In the genomic region with DNA sequence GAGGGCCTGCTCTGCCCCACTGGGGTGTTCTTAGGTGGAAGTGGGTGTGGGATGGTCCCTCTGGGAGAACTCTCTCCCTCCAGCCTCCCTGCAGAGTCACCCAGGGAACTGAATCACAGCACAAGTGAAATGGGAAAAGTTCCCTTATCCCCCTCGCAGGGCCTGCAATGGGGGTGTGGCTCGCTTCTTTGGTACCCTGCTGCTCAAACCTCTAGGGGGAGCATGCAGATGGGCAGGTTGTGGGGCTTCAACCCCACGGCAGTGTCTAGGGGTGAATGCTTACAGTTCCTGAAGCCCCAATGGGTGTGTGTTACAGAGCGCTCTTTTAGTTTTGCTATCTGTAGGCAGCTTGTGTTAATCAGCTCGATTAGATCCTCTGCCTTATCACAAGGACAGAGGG, we compare ENCODE assay signal across 19 cellular contexts. TPM values are rescaled to one million over a fixed set of nuclear protein-coding genes. Genes with fewer than 3 reads are reported as not detected.
"Had no signal": no experiment of that assay in that cellular context is flagged by ENCODE, and none has a peak within 500 bp of the region (broad histone marks: within the 10 kb centered on the region; RNA-seq: fewer than 3 reads in every experiment).

No MANE protein-coding gene starts in this region.

- H3K27me3 Mint-ChIP-seq: activated CD8-positive, alpha-beta T cell treated with anti-CD3 and anti-CD28 coated beads for 36 hours; progenitor cell of endocrine pancreas had no signal

- H3K36me3 ChIP-seq: colonic mucosa, gastroesophageal sphincter, left ventricle myocardium inferior, transverse colon had no signal

- H3K27ac Mint-ChIP-seq: activated CD4-positive, alpha-beta T cell treated with anti-CD3 and anti-CD28 coated beads, Interleukin-2, amount 10 ng/mL, durations not matched to agents 24 days and 14 days; activated CD8-positive, alpha-beta T cell treated with anti-CD3 and anti-CD28 coated beads for 36 hours; naive thymus-derived CD8-positive, alpha-beta T cell; progenitor cell of endocrine pancreas; stimulated activated naive B cell treated with anti-CD40 and anti-IgM and Interleukin-4, amounts not matched to agents 10 μg/mL and 1 μg/mL and 100 μg/mL, for 72 hours; T-helper 17 cell had no signal

- H3K4me3 ChIP-seq: colonic mucosa, gastroesophageal sphincter, left ventricle myocardium inferior, transverse colon had no signal

- ATAC-seq: activated CD8-positive, alpha-beta T cell treated with anti-CD3 and anti-CD28 coated beads for 36 hours; activated naive CD4-positive, alpha-beta T cell treated with anti-CD3 and anti-CD28 coated beads, Interleukin-2, amount 50 U/mL, for 72 hours; gastroesophageal sphincter; naive thymus-derived CD8-positive, alpha-beta T cell; stimulated activated naive B cell treated with anti-CD40 and anti-IgM and Interleukin-4, amounts not matched to agents 10 μg/mL and 1 μg/mL and 100 μg/mL, for 72 hours; T-helper 17 cell had no signal

- H3K4me1 Mint-ChIP-seq: activated CD4-positive, alpha-beta T cell treated with anti-CD3 and anti-CD28 coated beads, Interleukin-2, amount 10 ng/mL, durations not matched to agents 24 days and 14 days; T-helper 17 cell had no signal

- H3K4me1 ChIP-seq: colonic mucosa, gastroesophageal sphincter, left ventricle myocardium inferior, transverse colon had no signal

- H3K27me3 ChIP-seq: colonic mucosa, gastroesophageal sphincter, transverse colon had no signal

- H3K4me3 Mint-ChIP-seq: activated CD4-positive, alpha-beta T cell treated with anti-CD3 and anti-CD28 coated beads, Interleukin-2, amount 10 ng/mL, durations not matched to agents 24 days and 14 days; activated CD8-positive, alpha-beta T cell treated with anti-CD3 and anti-CD28 coated beads for 36 hours; naive thymus-derived CD8-positive, alpha-beta T cell; stimulated activated naive B cell treated with anti-CD40 and anti-IgM and Interleukin-4, amounts not matched to agents 10 μg/mL and 1 μg/mL and 100 μg/mL, for 72 hours; T-helper 17 cell had no signal

- H3K36me3 Mint-ChIP-seq: activated naive CD4-positive, alpha-beta T cell treated with anti-CD3 and anti-CD28 coated beads, Interleukin-2, amount 50 U/mL, for 72 hours had no signal

- DNase-seq: activated CD4-positive, alpha-beta T cell treated with anti-CD3 and anti-CD28 coated beads, Interleukin-2, amount 10 ng/mL, durations not matched to agents 24 days and 14 days; activated CD8-positive, alpha-beta T cell treated with anti-CD3 and anti-CD28 coated beads for 36 hours; activated gamma-delta T cell treated with Interleukin-2 at 50 U/mL for 16 hours; activated T-cell treated with anti-CD3 and anti-CD28 coated beads, Interleukin-2, amount 50 U/mL, for 1 hour; aorta; central memory CD4-positive, alpha-beta T cell; colonic mucosa; hypothalamus; left ventricle myocardium inferior; naive thymus-derived CD8-positive, alpha-beta T cell; retina; stimulated activated CD4-positive, alpha-beta T cell treated with anti-CD3 and anti-CD28 coated beads, Interleukin-2, amount 100 ng/mL, for 48 hours; stimulated activated CD8-positive, alpha-beta memory T cell treated with anti-CD3 and anti-CD28 coated beads, Interleukin-4, amount 100 ng/mL, for 48 hours; stimulated activated naive B cell treated with anti-CD40 and anti-IgM and Interleukin-4, amounts not matched to agents 10 μg/mL and 1 μg/mL and 100 μg/mL, for 72 hours; T-helper 17 cell; transverse colon had no signal

- H3K27ac ChIP-seq: colonic mucosa, gastroesophageal sphincter, left ventricle myocardium inferior, transverse colon had no signal

- H3K9me3 Mint-ChIP-seq: activated CD8-positive, alpha-beta T cell treated with anti-CD3 and anti-CD28 coated beads for 36 hours had no signal

- H3K9me3 ChIP-seq: colonic mucosa, left ventricle myocardium inferior, transverse colon had no signal

RNA-seq across cellular contexts. Expression of a gene that starts 59.0 kb away (rescaled TPM):
- total RNA-seq: activated CD4-positive, alpha-beta T cell treated with anti-CD3 and anti-CD28 coated beads, Interleukin-2, amount 10 ng/mL, durations not matched to agents 24 days and 14 days; activated CD8-positive, alpha-beta T cell treated with anti-CD3 and anti-CD28 coated beads for 36 hours; activated naive CD4-positive, alpha-beta T cell treated with anti-CD3 and anti-CD28 coated beads, Interleukin-2, amount 50 U/mL, for 72 hours; naive thymus-derived CD8-positive, alpha-beta T cell; T-helper 17 cell had no signal
